8 cellular contexts compared by ENCODE assay signal in genomic region chr19:47047931-47048399, GRCh38. TPM values are rescaled to one million over a fixed set of nuclear protein-coding genes. Genes with fewer than 3 reads are reported as not detected.
DNase-seq lines count a peak whose midpoint lies in the region; ATAC-seq and TF ChIP-seq lines count a peak whose summit lies in the region.

No MANE protein-coding gene starts in this region.

- ATAC-seq in GM19035 (IDR thresholded peaks at IDR 0.05; ENCODE audit: unreplicated experiment): peak; percentile 35
- ATAC-seq in HG03439 (IDR thresholded peaks at IDR 0.05; ENCODE audit: unreplicated experiment): peak; percentile 34

- peaks cover 0 to 12% (median 9%) of the 10 kb centered on the region in 4 donors for H3K4me1 ChIP-seq in liver (ENCODE audit: control insufficient read depth in 4 of 4, insufficient read depth in 4 of 4, low read length in 3 of 4)

- H3K9ac ChIP-seq in liver (ENCODE audit: low read depth in 1 of 2, low read length in 2 of 2): peak overlapping the region in 1 of 2 donors; percentile 54

- H3K36me3 ChIP-seq in liver (ENCODE audit: control insufficient read depth in 4 of 4, insufficient read depth in 3 of 4, low read depth in 1 of 4, low read length in 3 of 4): no peaks in the 10 kb centered on the region

- H3K9me3 ChIP-seq in liver (ENCODE audit: control insufficient read depth in 4 of 4, low read length in 3 of 4): no peaks in the 10 kb centered on the region

- no peaks in the 10 kb centered on the region for H3K27me3 ChIP-seq in liver (ENCODE audit: control insufficient read depth in 4 of 4, insufficient read depth in 4 of 4, low read length in 3 of 4)

- peak overlapping the region; percentile 20 to 57 for H3K27ac ChIP-seq in liver (ENCODE audit: low read depth in 1 of 2, low read length in 2 of 2)

- DNase-seq in AG10803 (ENCODE audit: low read depth): peak; percentile 89
- peak; percentile 74 to 89 for DNase-seq in NCI-H526 (lab: John Stamatoyannopoulos, UW)
- DNase-seq in activated CD4-positive, alpha-beta T cell treated with anti-CD3 and anti-CD28 coated beads, Interleukin-2, amount 50 U/mL, for 1 hour: peak; percentile 46
- DNase-seq in dermis microvascular lymphatic vessel endothelial cell (ENCODE audit: low read depth in 2 of 2): peak; percentile 91 to 94
- DNase-seq in stimulated activated CD4-positive, alpha-beta T cell treated with anti-CD3 and anti-CD28 coated beads, Interleukin-4, amount 100 ng/mL, for 24 hours: peak; percentile 73

- H3K4me3 ChIP-seq in AG10803 (ENCODE audit: low read length) (peak overlapping the region; percentile 77), liver (ENCODE audit: low read depth in 1 of 3, low read length in 3 of 3) (peak overlapping the region; percentile 75 to 87 (median 81))

- under 1% methylated on average over 32 of the region's 32 CpGs for WGBS in liver

- no peak for TF ChIP-seq CTCF in AG10803 (conservative IDR thresholded peaks at IDR 0.05; ENCODE audit: low read length)
- no peak for TF ChIP-seq CTCF in liver (IDR thresholded peaks at IDR 0.05; ENCODE audit: low read depth, low read length, missing input control)

- TF ChIP-seq RAD21 in liver (IDR thresholded peaks at IDR 0.05): no peak

TF ChIP-seq in liver, 16 proteins besides CTCF, POLR2A, EP300 and RAD21:
- no peak for TF ChIP-seq ZBTB33 (IDR thresholded peaks at IDR 0.05)
- TF ChIP-seq SP1 (IDR thresholded peaks at IDR 0.05): peak; percentile 62
TF ChIP-seq in liver: peak in this region for 1.

RNA-seq across cellular contexts. Expression of gene TMEM160, which starts 0.5 kb away (rescaled TPM):
- total RNA-seq in dermis microvascular lymphatic vessel endothelial cell (20.7 and 31.2 TPM in 2 replicates), liver (10 to 100 TPM; 11.5 to 12.4 TPM)
- polyA plus RNA-seq in liver: 10 to 100 TPM; 32.1 to 49.2 TPM

RNA-seq across cellular contexts. Expression of gene NPAS1, which starts 28.3 kb away (rescaled TPM):
- not detected in 2 replicates for total RNA-seq in dermis microvascular lymphatic vessel endothelial cell
- total RNA-seq in liver: not detected
- under 1 TPM in 1 of 2 donors, not detected in 1; 0.22 TPM for polyA plus RNA-seq in liver

Comparison
In these comparisons a context has a peak if more than half of its experiments do, and no peak if none do; other contexts are left out.
1. Peak in every context shown above with its lines: DNase-seq, ATAC-seq, H3K4me3 ChIP-seq and H3K27ac ChIP-seq.